Comparison of ENCODE assay signal across 8 cellular contexts in genomic region chr17:35088647-35088910, GRCh38. TPM values are rescaled to one million over a fixed set of nuclear protein-coding genes. Genes with fewer than 3 reads are reported as not detected.
DNase-seq lines count a peak whose midpoint lies in the region; ATAC-seq and TF ChIP-seq lines count a peak whose summit lies in the region.

No MANE protein-coding gene starts in this region.

- TF ChIP-seq POLR2A in testis (IDR thresholded peaks at IDR 0.05): no peak

- intact Hi-C loops in CD8-positive, alpha-beta T cell (cut with DNase I, micrococcal nuclease): loop anchor here (2.0 to 5.0 kb wide), 2 partner anchors 16 to 719 kb away; partner anchors contain the start of gene TAF15 (in 1 of the 2)
- intact Hi-C loops in testis (cut with DNase I; ENCODE audit: low total_unique reads): no loop called here

- H3K27ac Mint-ChIP-seq in CD8-positive, alpha-beta T cell: peak overlapping the region; percentile 98
- H3K27ac Mint-ChIP-seq in HFFc6: peak overlapping the region; percentile 91
- peak overlapping the region; percentile 87 for H3K27ac Mint-ChIP-seq in activated naive CD8-positive, alpha-beta T cell treated with anti-CD3 and anti-CD28 coated beads, Interleukin-2, amount 50 U/mL, for 24 hours

- peaks cover 45% of the 10 kb centered on the region for H3K4me1 Mint-ChIP-seq in CD8-positive, alpha-beta T cell (ENCODE audit: low read depth)
- H3K4me1 Mint-ChIP-seq in HFFc6 (ENCODE audit: low read depth): peaks cover 44% of the 10 kb centered on the region
- H3K4me1 Mint-ChIP-seq in activated naive CD8-positive, alpha-beta T cell treated with anti-CD3 and anti-CD28 coated beads, Interleukin-2, amount 50 U/mL, for 24 hours: peaks cover 63% of the 10 kb centered on the region

- DNase-seq in CD8-positive, alpha-beta T cell: no peak
- DNase-seq in HFFc6 (no peak), kidney glomerular epithelial cell (lab: John Stamatoyannopoulos, UW) (peak; percentile 63), testis (no peak), globus pallidus (ENCODE audit: low spot score) (no peak)
- no peak for DNase-seq in activated naive CD8-positive, alpha-beta T cell treated with anti-CD3 and anti-CD28 coated beads, Interleukin-2, amount 50 U/mL, for 24 hours

- ATAC-seq in CD8-positive, alpha-beta T cell: no peak
- no peak for ATAC-seq in activated naive CD8-positive, alpha-beta T cell treated with anti-CD3 and anti-CD28 coated beads, Interleukin-2, amount 50 U/mL, for 24 hours
- ATAC-seq in GM19351 (IDR thresholded peaks at IDR 0.05; ENCODE audit: unreplicated experiment) (no peak), HG03039 (IDR thresholded peaks at IDR 0.05; ENCODE audit: unreplicated experiment) (no peak)

- no peak for TF ChIP-seq CTCF in CD8-positive, alpha-beta T cell (IDR thresholded peaks at IDR 0.05)
- TF ChIP-seq CTCF in HFFc6 (IDR thresholded peaks at IDR 0.05) (no peak), testis (IDR thresholded peaks at IDR 0.05) (no peak)

- POLR2A ChIA-PET in CD8-positive, alpha-beta T cell (lab: Charles Lee): interaction anchor here (1.0 to 1.2 kb wide), 5 partner anchors 20 to 108 kb away, joined by 3 to 6 read pairs (median 3); no protein-coding TSS in a partner anchor

- H3K4me3 Mint-ChIP-seq in CD8-positive, alpha-beta T cell: peak overlapping the region; percentile 97
- peak overlapping the region; percentile 89 for H3K4me3 Mint-ChIP-seq in HFFc6
- H3K4me3 Mint-ChIP-seq in activated naive CD8-positive, alpha-beta T cell treated with anti-CD3 and anti-CD28 coated beads, Interleukin-2, amount 50 U/mL, for 24 hours: peak overlapping the region; percentile 88

- WGBS in testis, 2 donors: 0 to 1% methylated on average over 2 to 13 of the region's 13 CpGs

- no peaks in the 10 kb centered on the region for H3K27me3 Mint-ChIP-seq in CD8-positive, alpha-beta T cell (ENCODE audit: low read depth)
- no peaks in the 10 kb centered on the region; the same call in none of the 2 replicates for H3K27me3 Mint-ChIP-seq in HFFc6 (ENCODE audit: insufficient read depth)
- H3K27me3 Mint-ChIP-seq in activated naive CD8-positive, alpha-beta T cell treated with anti-CD3 and anti-CD28 coated beads, Interleukin-2, amount 50 U/mL, for 24 hours: no peaks in the 10 kb centered on the region

- H3K27ac ChIP-seq in CD8-positive, alpha-beta T cell (ENCODE audit: low read depth, low read length): peak overlapping the region; percentile 63
- peak overlapping the region; percentile 89 to 94 for H3K27ac ChIP-seq in testis

- no peaks in the 10 kb centered on the region for H3K9me3 ChIP-seq in CD8-positive, alpha-beta T cell (ENCODE audit: low read length)
- no peaks in the 10 kb centered on the region for H3K9me3 ChIP-seq in testis

- no peaks in the 10 kb centered on the region for H3K36me3 ChIP-seq in CD8-positive, alpha-beta T cell (ENCODE audit: insufficient read depth, low read length)
- no peaks in the 10 kb centered on the region for H3K36me3 ChIP-seq in testis (ENCODE audit: low read depth, missing control alignments)

- peaks cover 27% of the 10 kb centered on the region for H3K4me1 ChIP-seq in CD8-positive, alpha-beta T cell (ENCODE audit: insufficient read depth, low read length)
- H3K4me1 ChIP-seq in testis: peaks cover 11% of the 10 kb centered on the region

- H3K36me3 Mint-ChIP-seq in CD8-positive, alpha-beta T cell: peaks cover 7% of the 10 kb centered on the region
- H3K36me3 Mint-ChIP-seq in HFFc6 (ENCODE audit: low read depth): no peaks in the 10 kb centered on the region
- H3K36me3 Mint-ChIP-seq in activated naive CD8-positive, alpha-beta T cell treated with anti-CD3 and anti-CD28 coated beads, Interleukin-2, amount 50 U/mL, for 24 hours (ENCODE audit: low read depth): no peaks in the 10 kb centered on the region

- no peaks in the 10 kb centered on the region for H3K9me3 Mint-ChIP-seq in CD8-positive, alpha-beta T cell
- no peaks in the 10 kb centered on the region for H3K9me3 Mint-ChIP-seq in HFFc6
- no peaks in the 10 kb centered on the region for H3K9me3 Mint-ChIP-seq in activated naive CD8-positive, alpha-beta T cell treated with anti-CD3 and anti-CD28 coated beads, Interleukin-2, amount 50 U/mL, for 24 hours

- CTCF ChIA-PET in CD8-positive, alpha-beta T cell (lab: Charles Lee): interaction anchor here (1.1 to 1.8 kb wide), 2 partner anchors 66 to 89 kb away, joined by 6 to 9 read pairs; no protein-coding TSS in a partner anchor

- no peaks in the 10 kb centered on the region for H3K27me3 ChIP-seq in CD8-positive, alpha-beta T cell (ENCODE audit: insufficient read depth, low read length)
- no peaks in the 10 kb centered on the region for H3K27me3 ChIP-seq in testis

- peak overlapping the region; percentile 68 for H3K4me3 ChIP-seq in CD8-positive, alpha-beta T cell (ENCODE audit: low read depth, low read length)
- peak overlapping the region; percentile 95 to 97 for H3K4me3 ChIP-seq in testis

RNA-seq across cellular contexts. Expression of gene RFFL, which starts 25.1 kb away (rescaled TPM):
- 10 to 100 TPM; 55.2 to 64.4 TPM for total RNA-seq in CD8-positive, alpha-beta T cell
- total RNA-seq in HFFc6 (2021; fragmentation: NEBNext Ultra II Directional; extraction: Animal tissue kit (Norgen Biotek cat#: 25700)): 10 to 100 TPM; 12.0 to 18.5 (median 13.6) TPM
- total RNA-seq in testis: 10 to 100 TPM; 42.0 to 46.3 TPM
- polyA plus RNA-seq in testis (ENCODE audit: insufficient read depth, low read depth, low replicate concordance): 68.6 TPM

RNA-seq across cellular contexts. Expression of gene RAD51D, which starts 31.1 kb away (rescaled TPM):
- total RNA-seq in CD8-positive, alpha-beta T cell: 1 to 10 TPM; 6.9 to 8.7 TPM
- total RNA-seq in HFFc6 (2021; fragmentation: NEBNext Ultra II Directional; extraction: Animal tissue kit (Norgen Biotek cat#: 25700)): 10 to 100 TPM in 5 of 6 experiments, 1 to 10 TPM in 1; 8.9 to 14.1 (median 12.7) TPM
- 10 to 100 TPM; 16.8 to 18.4 TPM for total RNA-seq in testis
- polyA plus RNA-seq in testis (ENCODE audit: insufficient read depth, low read depth, low replicate concordance): 24.3 TPM

RNA-seq across cellular contexts. Expression of gene FNDC8, which starts 32.8 kb away (rescaled TPM):
- total RNA-seq in CD8-positive, alpha-beta T cell: not detected
- total RNA-seq in HFFc6 (2021; fragmentation: NEBNext Ultra II Directional; extraction: Animal tissue kit (Norgen Biotek cat#: 25700)): not detected
- 100 to 1,000 TPM in 1 of 2 donors, 10 to 100 TPM in 1; 39.0 to 120 TPM for total RNA-seq in testis
- 138 TPM for polyA plus RNA-seq in testis (ENCODE audit: insufficient read depth, low read depth, low replicate concordance)

RNA-seq across cellular contexts. Expression of gene NLE1, which starts 53.5 kb away (rescaled TPM):
- 10 to 100 TPM in 1 of 2 experiments, 1 to 10 TPM in 1; 9.4 to 11.3 TPM for total RNA-seq in CD8-positive, alpha-beta T cell
- 10 to 100 TPM; 15.2 to 21.0 (median 18.5) TPM for total RNA-seq in HFFc6 (2021; fragmentation: NEBNext Ultra II Directional; extraction: Animal tissue kit (Norgen Biotek cat#: 25700))
- total RNA-seq in testis: 10 to 100 TPM; 14.6 to 15.4 TPM
- polyA plus RNA-seq in testis (ENCODE audit: insufficient read depth, low read depth, low replicate concordance): 12.8 TPM

RNA-seq across cellular contexts. Expression of gene UNC45B, which starts 59.0 kb away (rescaled TPM):
- under 1 TPM; 0.19 to 0.38 TPM for total RNA-seq in CD8-positive, alpha-beta T cell
- total RNA-seq in HFFc6 (2021; fragmentation: NEBNext Ultra II Directional; extraction: Animal tissue kit (Norgen Biotek cat#: 25700)): not detected
- 1 to 10 TPM in 1 of 2 donors, under 1 TPM in 1; 0.68 to 1.1 TPM for total RNA-seq in testis
- 2.2 TPM for polyA plus RNA-seq in testis (ENCODE audit: insufficient read depth, low read depth, low replicate concordance)

Comparison
In these comparisons a context has a peak if more than half of its experiments do, and no peak if none do; other contexts are left out.
1. RNA of gene FNDC8, which starts 32.8 kb away (total RNA-seq): 39.0 to 120 TPM in testis; not detected in CD8-positive, alpha-beta T cell and not detected in HFFc6; every median in the first group is over 10 times any median in the second.
2. Peak in every context shown above with its lines, with median percentiles within 50 percentile points of each other: H3K27ac Mint-ChIP-seq and H3K4me3 Mint-ChIP-seq.